ENCODE assay signal across 12 cellular contexts in the genomic region with DNA sequence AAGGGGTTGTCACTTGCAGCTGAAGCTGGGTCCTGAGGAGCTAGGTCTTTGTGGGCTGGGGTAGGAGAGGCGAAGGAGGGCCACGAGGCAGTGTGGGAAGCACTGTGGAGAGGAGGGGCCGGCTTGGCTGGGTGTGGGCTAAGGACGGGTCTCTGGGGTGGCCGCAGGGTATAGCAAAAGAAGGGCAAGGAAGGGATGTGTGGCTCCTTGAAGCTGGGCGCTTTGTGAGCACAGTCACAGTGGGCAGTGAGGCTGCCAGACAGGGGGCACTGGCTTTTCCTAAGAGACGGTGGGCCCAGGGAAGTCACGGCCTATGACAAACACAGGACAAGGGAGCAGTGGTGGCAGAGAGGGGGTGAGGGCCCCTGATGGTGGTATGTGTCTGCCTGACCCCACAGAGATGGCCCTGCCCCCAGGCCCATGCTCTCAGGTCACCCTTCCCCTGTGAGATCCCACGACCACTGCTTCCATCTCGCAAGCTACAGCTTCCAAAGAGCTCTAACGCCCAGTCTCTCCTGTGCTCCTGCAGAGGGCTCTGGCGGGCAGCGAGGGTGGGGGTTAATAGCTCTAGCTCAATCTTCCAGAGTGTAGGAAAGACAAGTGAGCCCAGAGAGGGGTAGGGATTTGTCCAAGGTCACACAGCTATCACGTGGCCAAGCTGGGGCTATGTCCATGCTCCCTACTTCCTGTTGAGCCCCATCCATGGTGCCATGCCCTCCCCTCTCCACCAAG. TPM values are rescaled to one million over a fixed set of nuclear protein-coding genes. Genes with fewer than 3 reads are reported as not detected.
DNase-seq lines count a peak whose midpoint lies in the region; ATAC-seq, FAIRE-seq and TF ChIP-seq lines count a peak whose summit lies in the region.
"Had no signal": no experiment of that assay in that cellular context is flagged by ENCODE, and none has a peak within 500 bp of the region (broad histone marks: within the 10 kb centered on the region; RNA-seq: fewer than 3 reads in every experiment).

No MANE protein-coding gene starts in this region.

- TF ChIP-seq CTCF in right atrium auricular region (IDR thresholded peaks at IDR 0.05) = no peak
- no peak for TF ChIP-seq CTCF in pancreas (IDR thresholded peaks at IDR 0.05)
- TF ChIP-seq CTCF in vagina (IDR thresholded peaks at IDR 0.05) = no peak
- no peak for TF ChIP-seq CTCF in nephron progenitor cell (IDR thresholded peaks at IDR 0.05)

- intact Hi-C loops in left ventricle myocardium superior (cut with micrococcal nuclease) (no loop called here), left cardiac atrium (cut with DNase I) (loop anchor here in 1 of 2 donors (5.0 kb wide), 1 partner anchor 33 kb away; a partner anchor contains a TSS), pancreas (cut with DNase I) (no loop called here), vagina (cut with DNase I) (no loop called here)

- no peak overlapping the region for H3K27ac Mint-ChIP-seq in nephron progenitor cell
- H3K27ac Mint-ChIP-seq: activated T-cell treated with anti-CD3 and anti-CD28 coated beads, Interleukin-2, amount 50 U/mL, for 24 hours had no signal

- H3K4me1 Mint-ChIP-seq in nephron progenitor cell = peaks cover 17% of the 10 kb centered on the region

- no peak for TF ChIP-seq POLR2A in vagina (IDR thresholded peaks at IDR 0.05)

- peaks cover 3% of the 10 kb centered on the region for H3K27me3 Mint-ChIP-seq in nephron progenitor cell (ENCODE audit: low read depth, poor library complexity)

- no peaks in the 10 kb centered on the region for H3K36me3 Mint-ChIP-seq in nephron progenitor cell (ENCODE audit: low read depth)

- FAIRE-seq in pancreas (lab: Jason Lieb, UNC) = no peak

- ATAC-seq in left ventricle myocardium superior = peak; percentile 0
- no peak for ATAC-seq in left cardiac atrium
- no peak for ATAC-seq in pancreas
- ATAC-seq in GM21576 (IDR thresholded peaks at IDR 0.05; ENCODE audit: unreplicated experiment) = no peak
- ATAC-seq in GM21381 (IDR thresholded peaks at IDR 0.05; ENCODE audit: unreplicated experiment) = no peak

- H3K27me3 ChIP-seq in right atrium auricular region = no peaks in the 10 kb centered on the region
- H3K27me3 ChIP-seq in pancreas = no peaks in the 10 kb centered on the region
- H3K27me3 ChIP-seq in vagina = no peaks in the 10 kb centered on the region

- H3K27ac ChIP-seq in right atrium auricular region = peak overlapping the region; percentile 81 to 90
- H3K27ac ChIP-seq in pancreas = peak overlapping the region; percentile 53 to 95 (median 84)
- peak overlapping the region; percentile 40 for H3K27ac ChIP-seq in vagina

- H3K4me3 ChIP-seq in right atrium auricular region (no peak overlapping the region), pancreas (no peak overlapping the region), vagina (no peak overlapping the region)

- no peak overlapping the region for H3K4me3 Mint-ChIP-seq in nephron progenitor cell
- H3K4me3 Mint-ChIP-seq: activated T-cell treated with anti-CD3 and anti-CD28 coated beads, Interleukin-2, amount 50 U/mL, for 24 hours had no signal

- 76 to 85% methylated on average over 14 of the region's 14 CpGs for WGBS in pancreas, 2 donors

- DNase-seq in left ventricle myocardium superior (no peak), left cardiac atrium (no peak), right atrium auricular region (ENCODE audit: low spot score) (no peak), pancreas (no peak), vagina (ENCODE audit: extremely low spot score in 2 of 2) (no peak), nephron progenitor cell (no peak)
- DNase-seq: activated T-cell treated with anti-CD3 and anti-CD28 coated beads, Interleukin-2, amount 50 U/mL, for 24 hours; NCI-H2081 treated with DMSO at 0.1 percent for 48 hours; NK-92 treated with Interleukin-12 subunit alpha and Interleukin-12 subunit beta, amount 100 ng/mL, for 24 hours; trophoblast cell had no signal

- H3K4me1 ChIP-seq in right atrium auricular region (peaks cover 0 to 58% of the 10 kb centered on the region in 2 donors), pancreas (peaks cover 51 to 58% (median 56%) of the 10 kb centered on the region in 3 donors), vagina (peaks cover 24% of the 10 kb centered on the region)

- H3K9me3 ChIP-seq in right atrium auricular region (no peaks in the 10 kb centered on the region), pancreas (no peaks in the 10 kb centered on the region), vagina (no peaks in the 10 kb centered on the region)

- no peaks in the 10 kb centered on the region for H3K9me3 Mint-ChIP-seq in nephron progenitor cell
- H3K9me3 Mint-ChIP-seq: activated T-cell treated with anti-CD3 and anti-CD28 coated beads, Interleukin-2, amount 50 U/mL, for 24 hours had no signal

- peaks cover 5% of the 10 kb centered on the region for H3K36me3 ChIP-seq in right atrium auricular region
- peaks cover 0 to 7% (median 0%) of the 10 kb centered on the region in 3 donors for H3K36me3 ChIP-seq in pancreas
- no peaks in the 10 kb centered on the region for H3K36me3 ChIP-seq in vagina

RNA-seq across cellular contexts. Expression of a gene that starts 32.4 kb away (rescaled TPM):
- total RNA-seq in left ventricle myocardium superior (2.8 TPM), left cardiac atrium (10 to 100 TPM; 30.9 to 35.4 TPM), right atrium auricular region (10 to 100 TPM; 47.5 to 50.0 TPM), pancreas (10 to 100 TPM; 23.6 to 46.4 (median 31.4) TPM), vagina (10.6 TPM)
- polyA plus RNA-seq in pancreas = 1 to 10 TPM; 7.5 to 9.0 TPM

RNA-seq across cellular contexts. Expression of a gene that starts 39.1 kb away (rescaled TPM):
- total RNA-seq in left ventricle myocardium superior (19.9 TPM), left cardiac atrium (10 to 100 TPM; 26.4 to 35.5 TPM), right atrium auricular region (10 to 100 TPM; 34.2 to 55.7 TPM), pancreas (10 to 100 TPM; 10.1 to 21.9 (median 12.1) TPM), vagina (40.8 TPM)
- polyA plus RNA-seq in pancreas = 1 to 10 TPM; 9.3 to 9.9 TPM
